Comparison of ENCODE assay signal across 22 cellular contexts in genomic region chr3:37210230-37210629, GRCh38. TPM values are rescaled to one million over a fixed set of nuclear protein-coding genes. Genes with fewer than 3 reads are reported as not detected.
A peak's percentile ranks its signal among the peaks of the same experiment; 100 is the strongest.
DNase-seq lines count a peak whose midpoint lies in the region; ATAC-seq and TF ChIP-seq lines count a peak whose summit lies in the region.
"Had no signal": no experiment of that assay in that cellular context is flagged by ENCODE, and none has a peak within 500 bp of the region (broad histone marks: within the 10 kb centered on the region; RNA-seq: fewer than 3 reads in every experiment).

No MANE protein-coding gene starts in this region.

- CTCF ChIA-PET in mammary epithelial cell (lab: Charles Lee; ENCODE audit: low non-redundant PET): no interaction called here

- H3K4me2 ChIP-seq in mammary epithelial cell (ENCODE audit: insufficient read depth, low read depth, low read length): peak overlapping the region; percentile 48
- H3K4me2 ChIP-seq: hepatocyte had no signal

- TF ChIP-seq CTCF in mammary epithelial cell (conservative IDR thresholded peaks at IDR 0.05 in 1 of 2, IDR thresholded peaks at IDR 0.05 in 1 of 2; ENCODE audit: extremely low read depth in 1 of 2, insufficient read depth in 1 of 2, low read depth in 1 of 2, low read length in 2 of 2) (no peak), breast epithelium (IDR thresholded peaks at IDR 0.05) (no peak), choroid plexus epithelial cell (conservative IDR thresholded peaks at IDR 0.05; ENCODE audit: low read depth, low read length) (no peak), heart right ventricle (IDR thresholded peaks at IDR 0.05) (no peak), retinal pigment epithelial cell (conservative IDR thresholded peaks at IDR 0.05; ENCODE audit: low read depth, low read length) (no peak)

- no peaks in the 10 kb centered on the region for H4K20me1 ChIP-seq in mammary epithelial cell (ENCODE audit: insufficient read depth, low read length)

- H3K4me1 ChIP-seq in mammary epithelial cell (ENCODE audit: insufficient read depth, low read length): peaks cover 28% of the 10 kb centered on the region
- no peaks in the 10 kb centered on the region for H3K4me1 ChIP-seq in breast epithelium
- H3K4me1 ChIP-seq in heart right ventricle: peaks cover 0 to 14% (median 4%) of the 10 kb centered on the region in 9 donors
- H3K4me1 ChIP-seq: uterus had no signal

- dilution Hi-C loops in mammary epithelial cell (cut with HindIII; ENCODE audit: low sequenced_read_pairs): no loop called here

- peaks cover 7% of the 10 kb centered on the region for H3K9me3 ChIP-seq in mammary epithelial cell (replicated peaks; ENCODE audit: insufficient read depth, low read length)
- H3K9me3 ChIP-seq in breast epithelium: no peaks in the 10 kb centered on the region
- H3K9me3 ChIP-seq in heart right ventricle: peaks cover 0 to 9% (median 0%) of the 10 kb centered on the region in 11 donors
- H3K9me3 ChIP-seq: uterus had no signal

- peak in 6 of 8 donors; percentile 18 to 72 (median 62) for ATAC-seq in heart right ventricle

- H3K36me3 ChIP-seq in mammary epithelial cell (ENCODE audit: insufficient read depth, low read length): no peaks in the 10 kb centered on the region
- no peaks in the 10 kb centered on the region for H3K36me3 ChIP-seq in breast epithelium
- peaks cover 0 to 9% (median 0%) of the 10 kb centered on the region in 9 donors for H3K36me3 ChIP-seq in heart right ventricle
- H3K36me3 ChIP-seq: uterus had no signal

- no peaks in the 10 kb centered on the region for H3K27me3 ChIP-seq in mammary epithelial cell (ENCODE audit: insufficient read depth, low read length)
- H3K27me3 ChIP-seq in breast epithelium: no peaks in the 10 kb centered on the region
- no peaks in the 10 kb centered on the region for H3K27me3 ChIP-seq in heart right ventricle
- H3K27me3 ChIP-seq: esophagus muscularis mucosa, hepatocyte, uterus had no signal

- DNase-seq in mammary epithelial cell (peak; percentile 76), breast epithelium (ENCODE audit: low spot score in 2 of 2) (no peak), choroid plexus epithelial cell (ENCODE audit: low read depth) (peak; percentile 36), heart right ventricle (no peak), retinal pigment epithelial cell (ENCODE audit: low read depth) (peak; percentile 54), NCI-H2081 (lab: John Stamatoyannopoulos, UW) (no peak), NK-92 (lab: John Stamatoyannopoulos, UW; ENCODE audit: unreplicated experiment) (no peak)
- DNase-seq in NK-92 treated with Interleukin-12 subunit alpha and Interleukin-12 subunit beta, amount 100 ng/mL, for 24 hours (lab: John Stamatoyannopoulos, UW): no peak
- DNase-seq: 8988T; activated CD4-positive, alpha-beta T cell treated with anti-CD3 and anti-CD28 coated beads for 48 hours; activated CD8-positive, alpha-beta memory T cell treated with anti-CD3 and anti-CD28 coated beads, Interleukin-2, amount 50 U/mL, for 48 hours; activated effector memory CD4-positive, alpha-beta T cell treated with Interleukin-2 at 50 U/mL for 16 hours; caudate nucleus; CD4-positive, alpha-beta memory T cell; NCI-H1048; NCI-H524; RPMI8226; stimulated activated CD4-positive, alpha-beta T cell treated with anti-CD3 and anti-CD28 coated beads, Interleukin-12 subunit alpha, Interleukin-12 subunit beta, amount 100 ng/mL, for 4 hours; stimulated activated CD8-positive, alpha-beta memory T cell treated with anti-CD3 and anti-CD28 coated beads, Interleukin-4, amount 100 ng/mL, for 48 hours; uterus had no signal

- no peak for TF ChIP-seq POLR2A in breast epithelium (IDR thresholded peaks at IDR 0.05)

- WGBS in mammary epithelial cell (ENCODE audit: low coverage, missing lambda C conversion rate): 29% methylated on average over 4 of the region's 4 CpGs
- 46 to 55% methylated on average over 4 of the region's 4 CpGs for WGBS in heart right ventricle, 2 donors

- no peak overlapping the region for H3K9ac ChIP-seq in mammary epithelial cell (ENCODE audit: insufficient read depth, low read length)

- peak overlapping the region; percentile 31 for H2AFZ ChIP-seq in mammary epithelial cell (ENCODE audit: low read depth, low read length)
- H2AFZ ChIP-seq: hepatocyte had no signal

- H3K79me2 ChIP-seq in mammary epithelial cell (ENCODE audit: insufficient read depth, low read length): no peaks in the 10 kb centered on the region
- H3K79me2 ChIP-seq: hepatocyte had no signal

- H3K4me3 ChIP-seq in mammary epithelial cell (replicated peaks in 1 of 3; ENCODE audit: insufficient read depth in 1 of 3, low read depth in 2 of 3, low read length in 3 of 3): no peak overlapping the region
- no peak overlapping the region for H3K4me3 ChIP-seq in breast epithelium
- H3K4me3 ChIP-seq in choroid plexus epithelial cell (ENCODE audit: low read depth, low read length): no peak overlapping the region
- no peak overlapping the region for H3K4me3 ChIP-seq in heart right ventricle
- H3K4me3 ChIP-seq in retinal pigment epithelial cell (ENCODE audit: low read length): no peak overlapping the region
- H3K4me3 ChIP-seq: esophagus muscularis mucosa, hepatocyte, uterus had no signal

- BruUV-seq in mammary epithelial cell (replicated peaks; lab: Mats Ljungman, UMichigan): no TSS peak

- in situ Hi-C loops in mammary epithelial cell (cut with MboI; ENCODE audit: low sequenced_read_pairs in 2 of 2): no loop called here

- H3K27ac ChIP-seq in mammary epithelial cell (ENCODE audit: insufficient read depth, low read depth, low read length) (peak overlapping the region; percentile 67), breast epithelium (no peak overlapping the region), heart right ventricle (peak overlapping the region in 5 of 10 donors; percentile 14 to 62 (median 39))
- H3K27ac ChIP-seq: esophagus muscularis mucosa, hepatocyte, uterus had no signal

- intact Hi-C loops in mammary epithelial cell (cut with micrococcal nuclease): loop anchor here (1.0 to 10.0 kb wide), 4 partner anchors 27 to 305 kb away; no protein-coding TSS in a partner anchor
- intact Hi-C loops in breast epithelium (cut with DNase I; ENCODE audit: low total_unique reads): no loop called here
- intact Hi-C loops in heart right ventricle (cut with DNase I): loop anchor here (5.0 to 10.0 kb wide), 9 partner anchors 115 to 485 kb away; partner anchors contain the start of genes EPM2AIP1 (in 1 of the 10) and MLH1 (in 1 of the 10)

RNA-seq across cellular contexts. Expression of gene GOLGA4, which starts 32.8 kb away (rescaled TPM):
- total RNA-seq in mammary epithelial cell (10 to 100 TPM; 61.8 to 84.2 TPM), breast epithelium (100 to 1,000 TPM; 102 to 120 (median 119) TPM), heart right ventricle (100 to 1,000 TPM; 132 to 214 (median 187) TPM)
- polyA plus RNA-seq in mammary epithelial cell (18.6 TPM), heart right ventricle (10 to 100 TPM; 36.7 to 74.0 TPM)
- 46.5 TPM for polyA minus RNA-seq in mammary epithelial cell

RNA-seq across cellular contexts. Expression of gene LRRFIP2, which starts 35.8 kb away (rescaled TPM):
- total RNA-seq in mammary epithelial cell (100 to 1,000 TPM in 1 of 2 donors, 10 to 100 TPM in 1; 78.7 to 122 TPM), breast epithelium (10 to 100 TPM; 50.2 to 65.9 (median 65.9) TPM), heart right ventricle (100 to 1,000 TPM; 105 to 199 (median 127) TPM)
- polyA plus RNA-seq in mammary epithelial cell (45.8 TPM), heart right ventricle (100 to 1,000 TPM in 1 of 2 donors, 10 to 100 TPM in 1; 63.2 to 129 TPM)
- 41.5 TPM for polyA minus RNA-seq in mammary epithelial cell

Comparison
In these comparisons a context has a peak if more than half of its experiments do, and no peak if none do; other contexts are left out.
1. DNase-seq: peak in mammary epithelial cell (single experiment), choroid plexus epithelial cell (single experiment) and retinal pigment epithelial cell (single experiment); none in breast epithelium (0 of 2), heart right ventricle (0 of 2), NK-92 treated with Interleukin-12 subunit alpha and Interleukin-12 subunit beta, amount 100 ng/mL, for 24 hours (single experiment), NCI-H2081 (0 of 2) and NK-92 (single experiment).